Comparison of ENCODE assay signal across 8 cellular contexts in the genomic region with DNA sequence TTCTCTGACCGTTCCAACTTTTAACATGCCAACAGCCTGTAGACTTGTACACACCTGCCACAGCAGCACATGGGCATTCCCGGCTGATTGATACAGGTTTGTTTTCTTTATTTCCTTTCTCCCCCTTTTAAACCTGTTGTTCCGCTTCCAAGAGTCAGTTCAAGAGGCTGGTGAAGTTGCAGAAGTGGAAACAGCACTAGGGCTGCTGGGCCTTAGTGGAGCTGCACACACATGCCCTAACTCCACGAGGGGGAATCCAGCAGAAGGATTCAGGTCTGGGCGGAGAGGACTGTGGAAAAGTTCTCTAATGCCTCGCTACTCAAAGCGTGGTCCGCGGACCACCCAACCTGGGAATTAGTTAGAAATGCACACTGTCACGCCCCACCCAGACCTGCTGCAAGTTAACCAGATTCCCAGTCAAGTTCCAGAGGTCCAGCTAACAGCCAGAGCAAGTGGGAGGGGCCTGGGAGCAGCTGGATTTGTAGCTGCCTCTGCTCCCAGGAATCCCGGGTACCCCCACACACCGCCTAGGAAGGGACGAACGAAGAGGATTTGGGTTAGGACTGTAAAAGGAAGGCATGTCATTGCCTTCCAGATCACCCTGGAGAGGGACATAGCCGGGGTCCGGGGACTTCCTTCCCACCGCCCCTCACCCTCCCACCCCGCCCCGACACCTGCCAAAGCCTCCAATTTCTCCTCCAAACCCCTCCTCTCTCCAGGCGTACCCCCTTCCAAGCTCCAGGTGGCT. TPM values are rescaled to one million over a fixed set of nuclear protein-coding genes. Genes with fewer than 3 reads are reported as not detected.
DNase-seq lines count a peak whose midpoint lies in the region; ATAC-seq and TF ChIP-seq lines count a peak whose summit lies in the region.

No MANE protein-coding gene starts in this region.

- H3K36me3 ChIP-seq in MG63 (no peaks in the 10 kb centered on the region; the same call in 1 of the 2 replicates), cardiac muscle cell (no peaks in the 10 kb centered on the region), ovary (no peaks in the 10 kb centered on the region)

- H3K9me3 ChIP-seq in MG63 (no peaks in the 10 kb centered on the region), cardiac muscle cell (ENCODE audit: low read depth) (no peaks in the 10 kb centered on the region), ovary (no peaks in the 10 kb centered on the region)

- peak overlapping the region; percentile 88 for H3K27ac Mint-ChIP-seq in activated T-helper 2 cell treated with anti-CD3 and anti-CD28 coated beads, Interferon-gamma antibody, Interleukin-2, Interleukin-4, amounts not matched to agents 10 μg/mL and 5 μg/mL and 100 μg/mL, durations not matched to agents 14 hours and 24 hours and 36 hours

- ATAC-seq in GM19452 (IDR thresholded peaks at IDR 0.05; ENCODE audit: unreplicated experiment) (peak; percentile 28), GM21381 (IDR thresholded peaks at IDR 0.05; ENCODE audit: unreplicated experiment) (no peak)

- TF ChIP-seq CTCF in cardiac muscle cell (IDR thresholded peaks at IDR 0.05; ENCODE audit: low read depth, low read length) (no peak), ovary (IDR thresholded peaks at IDR 0.05) (no peak)

- H3K4me3 ChIP-seq in MG63: peak overlapping the region; percentile 60
- peak overlapping the region; percentile 50 for H3K4me3 ChIP-seq in cardiac muscle cell
- H3K4me3 ChIP-seq in ovary: peak overlapping the region; percentile 46

- H3K36me3 Mint-ChIP-seq in activated T-helper 2 cell treated with anti-CD3 and anti-CD28 coated beads, Interferon-gamma antibody, Interleukin-2, Interleukin-4, amounts not matched to agents 10 μg/mL and 5 μg/mL and 100 μg/mL, durations not matched to agents 14 hours and 24 hours and 36 hours (ENCODE audit: low read depth): peaks cover 8% of the 10 kb centered on the region

- TF ChIP-seq EP300 in ovary (IDR thresholded peaks at IDR 0.05): no peak

- H3K27ac ChIP-seq in cardiac muscle cell (no peak overlapping the region), ovary (no peak overlapping the region)

- 5 to 7% (median 6%) methylated on average over 20 of the region's 20 CpGs for WGBS in ovary, 3 donors

- H3K27me3 ChIP-seq in MG63 (no peaks in the 10 kb centered on the region), cardiac muscle cell (no peaks in the 10 kb centered on the region), ovary (no peaks in the 10 kb centered on the region)

- H3K4me1 Mint-ChIP-seq in activated T-helper 2 cell treated with anti-CD3 and anti-CD28 coated beads, Interferon-gamma antibody, Interleukin-2, Interleukin-4, amounts not matched to agents 10 μg/mL and 5 μg/mL and 100 μg/mL, durations not matched to agents 14 hours and 24 hours and 36 hours (ENCODE audit: low read depth): peaks cover 10% of the 10 kb centered on the region

- H3K4me1 ChIP-seq in cardiac muscle cell (ENCODE audit: low read depth): no peaks in the 10 kb centered on the region
- peaks cover 2% of the 10 kb centered on the region for H3K4me1 ChIP-seq in ovary (ENCODE audit: insufficient read depth)

- intact Hi-C loops in activated T-helper 2 cell treated with anti-CD3 and anti-CD28 coated beads, Interferon-gamma antibody, Interleukin-2, Interleukin-4, amounts not matched to agents 10 μg/mL and 5 μg/mL and 100 μg/mL, durations not matched to agents 14 hours and 24 hours and 36 hours (cut with micrococcal nuclease): loop anchor here (1.0 to 5.0 kb wide), 2 partner anchors 100 to 367 kb away; no protein-coding TSS in a partner anchor
- intact Hi-C loops in ovary (cut with DNase I): no loop called here

- peaks cover 5% of the 10 kb centered on the region for H3K27me3 Mint-ChIP-seq in activated T-helper 2 cell treated with anti-CD3 and anti-CD28 coated beads, Interferon-gamma antibody, Interleukin-2, Interleukin-4, amounts not matched to agents 10 μg/mL and 5 μg/mL and 100 μg/mL, durations not matched to agents 14 hours and 24 hours and 36 hours (ENCODE audit: low read depth)

- H3K4me3 Mint-ChIP-seq in activated T-helper 2 cell treated with anti-CD3 and anti-CD28 coated beads, Interferon-gamma antibody, Interleukin-2, Interleukin-4, amounts not matched to agents 10 μg/mL and 5 μg/mL and 100 μg/mL, durations not matched to agents 14 hours and 24 hours and 36 hours (ENCODE audit: low read depth): peak overlapping the region; percentile 92

- H3K9me3 Mint-ChIP-seq in activated T-helper 2 cell treated with anti-CD3 and anti-CD28 coated beads, Interferon-gamma antibody, Interleukin-2, Interleukin-4, amounts not matched to agents 10 μg/mL and 5 μg/mL and 100 μg/mL, durations not matched to agents 14 hours and 24 hours and 36 hours: no peaks in the 10 kb centered on the region

- DNase-seq in COR-L47 (lab: John Stamatoyannopoulos, UW) (peak; percentile 4), MG63 (peak; percentile 56), cardiac muscle cell (ENCODE audit: low read depth in 1 of 2, low spot score in 1 of 2) (peak; percentile 35 to 44), ovary (peak; percentile 31 to 52 (median 39)), NCI-H446 treated with DMSO at 0.1 percent for 48 hours (lab: John Stamatoyannopoulos, UW) (no peak)
- no peak for DNase-seq in activated T-helper 2 cell treated with anti-CD3 and anti-CD28 coated beads, Interferon-gamma antibody, Interleukin-2, Interleukin-4, amounts not matched to agents 10 μg/mL and 5 μg/mL and 100 μg/mL, durations not matched to agents 14 hours and 24 hours and 36 hours (ENCODE audit: low spot score)

- TF ChIP-seq POLR2A in ovary (IDR thresholded peaks at IDR 0.05): no peak

RNA-seq across cellular contexts. Expression of a gene that starts 0.5 kb away (rescaled TPM):
- 9.4 and 13.7 TPM in 2 replicates for total RNA-seq in MG63 (2014; rRNA removed; shearing (Covaris generic); ENCODE audit: low replicate concordance)
- total RNA-seq in activated T-helper 2 cell treated with anti-CD3 and anti-CD28 coated beads, Interferon-gamma antibody, Interleukin-2, Interleukin-4, amounts not matched to agents 10 μg/mL and 5 μg/mL and 100 μg/mL, durations not matched to agents 14 hours and 24 hours and 36 hours: 20.2 and 25.2 TPM in 2 replicates
- total RNA-seq in cardiac muscle cell (10.8 and 11.7 TPM in 2 replicates), ovary (10 to 100 TPM in 4 of 7 donors, 1 to 10 TPM in 3; 8.3 to 21.2 (median 10.1) TPM)
- polyA plus RNA-seq in cardiac muscle cell (5.1 and 5.9 TPM in 2 replicates), ovary (10 to 100 TPM in 1 of 2 donors, 1 to 10 TPM in 1; 4.0 to 14.2 TPM)

Comparison
In these comparisons a context has a peak if more than half of its experiments do, and no peak if none do; other contexts are left out.
1. DNase-seq: peak in COR-L47 (single experiment), MG63 (single experiment), cardiac muscle cell (2 of 2) and ovary (5 of 5); none in activated T-helper 2 cell treated with anti-CD3 and anti-CD28 coated beads, Interferon-gamma antibody, Interleukin-2, Interleukin-4, amounts not matched to agents 10 μg/mL and 5 μg/mL and 100 μg/mL, durations not matched to agents 14 hours and 24 hours and 36 hours (single experiment) and NCI-H446 treated with DMSO at 0.1 percent for 48 hours (single experiment).
2. Peak in every context shown above with its lines, with median percentiles within 50 percentile points of each other: H3K4me3 ChIP-seq.